Comparison of ENCODE assay signal across 8 cellular contexts in the genomic region with DNA sequence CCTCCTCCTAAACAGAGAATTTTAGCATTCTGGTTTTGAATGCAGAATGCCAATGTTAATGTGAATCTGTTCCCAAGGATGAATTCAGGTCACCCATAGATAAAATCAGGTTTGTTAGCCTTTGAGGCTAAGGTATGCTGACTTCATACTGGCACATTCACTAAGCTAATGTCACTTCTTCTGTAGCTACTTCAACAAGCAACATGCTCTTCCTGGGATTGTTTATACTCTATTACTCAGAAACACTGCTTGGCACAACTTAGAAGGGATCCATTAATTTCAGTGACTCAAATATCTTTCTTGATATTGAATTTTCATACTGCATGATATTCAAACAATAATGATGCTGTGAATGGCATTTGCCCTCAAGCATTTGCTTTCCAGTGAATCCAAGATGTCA.
"Had no signal": no experiment of that assay in that cellular context is flagged by ENCODE, and none has a peak within 500 bp of the region (broad histone marks: within the 10 kb centered on the region; RNA-seq: fewer than 3 reads in every experiment).

No MANE protein-coding gene starts in this region.

- H3K4me1 ChIP-seq: HAP-1 had no signal

- H3K9ac ChIP-seq: GM23248 had no signal

- H3K4me3 ChIP-seq: GM23248, HAP-1 had no signal

- H3K27ac ChIP-seq: GM23248, HL-60 had no signal

- H3K36me3 ChIP-seq: HAP-1 had no signal

- H3K27ac Mint-ChIP-seq: HFFc6, IgD-negative memory B cell had no signal

- H3K36me3 Mint-ChIP-seq: IgD-negative memory B cell had no signal

- H2AFZ ChIP-seq: GM23248 had no signal

- H3K9me3 ChIP-seq: HAP-1 had no signal

- H3K27me3 Mint-ChIP-seq: IgD-negative memory B cell had no signal

- DNase-seq: GM23248, GOT3, H7, HFFc6, KBM-7 had no signal

- H3K4me3 Mint-ChIP-seq: HFFc6, IgD-negative memory B cell had no signal
